ENCODE assay signal across 7 cellular contexts in genomic region chr4:119067670-119068360, GRCh38.
DNase-seq lines count a peak whose midpoint lies in the region; FAIRE-seq and TF ChIP-seq lines count a peak whose summit lies in the region.
"Not testable (repeated sequence)": the region's sequence is repeated elsewhere in the genome, so short reads cannot be mapped to it uniquely, and the experiment has no call there.

No MANE protein-coding gene starts in this region.

- H3K4me1 Mint-ChIP-seq in neural crest cell = not testable (repeated sequence)

- TF ChIP-seq CTCF in ascending aorta (IDR thresholded peaks at IDR 0.05); neural crest cell (conservative IDR thresholded peaks at IDR 0.05): not testable (repeated sequence)

- intact Hi-C loops in ascending aorta (cut with DNase I) = not testable (repeated sequence)

- peaks cover 15% of the 10 kb centered on the region for H3K36me3 Mint-ChIP-seq in neural crest cell (ENCODE audit: low read depth)

- not testable (repeated sequence) for FAIRE-seq in small intestine (lab: Jason Lieb, UNC)

- H3K9ac ChIP-seq in iPS-18a (ENCODE audit: low read length) = peak overlapping the region; percentile 18

- not testable (repeated sequence) for H3K36me3 ChIP-seq in H7 (replicated peaks; ENCODE audit: control insufficient read depth, insufficient read depth, low read length); ascending aorta; esophagus (ENCODE audit: control insufficient read depth in 2 of 2, insufficient read depth in 2 of 2, low read length in 1 of 2); iPS-18a (ENCODE audit: control insufficient read depth, low read depth, low read length); small intestine (ENCODE audit: control insufficient read depth in 2 of 2, insufficient read depth in 2 of 2, low read length in 2 of 2)

- not testable (repeated sequence) for H3K9me3 Mint-ChIP-seq in neural crest cell

- DNase-seq in H7; ascending aorta (ENCODE audit: low spot score in 2 of 2): not testable (repeated sequence)
- peak; percentile 6 for DNase-seq in NCI-H69 (lab: John Stamatoyannopoulos, UW)
- DNase-seq in neural crest cell (ENCODE audit: low read depth, low spot score) = peak; percentile 6
- DNase-seq in small intestine = peak; percentile 11

- H3K4me3 ChIP-seq in H7 (ENCODE audit: insufficient read depth, low read depth, low read length) (peak overlapping the region; percentile 42), esophagus (ENCODE audit: low read depth in 1 of 2, low read length in 2 of 2) (peak overlapping the region in 1 of 2 donors; percentile 26), iPS-18a (ENCODE audit: low read length) (peak overlapping the region; percentile 62)
- H3K4me3 ChIP-seq in ascending aorta; small intestine (ENCODE audit: low read depth in 1 of 2, low read length in 2 of 2): not testable (repeated sequence)

- H3K4me3 Mint-ChIP-seq in neural crest cell = peak overlapping the region; percentile 83

- H3K27me3 Mint-ChIP-seq in neural crest cell (ENCODE audit: low read depth) = not testable (repeated sequence)

- not testable (repeated sequence) for H3K9me3 ChIP-seq in ascending aorta; esophagus (ENCODE audit: control insufficient read depth in 2 of 2, insufficient read depth in 1 of 2, low read depth in 1 of 2, low read length in 1 of 2); iPS-18a (ENCODE audit: control insufficient read depth, low read depth, low read length); small intestine (ENCODE audit: control insufficient read depth, low read depth)

- H3K27ac Mint-ChIP-seq in neural crest cell (ENCODE audit: unreplicated experiment) = peak overlapping the region; percentile 75

- 64 to 67% methylated on average over 17 of the region's 17 CpGs for WGBS in esophagus, 2 donors
- WGBS in small intestine, 3 donors = 39 to 64% (median 62%) methylated on average over 16 to 17 of the region's 17 CpGs

- H3K27ac ChIP-seq in ascending aorta (peak overlapping the region; percentile 44 to 48), esophagus (ENCODE audit: low read depth in 2 of 2, low read length in 1 of 2) (peak overlapping the region; percentile 33 to 71)
- not testable (repeated sequence) for H3K27ac ChIP-seq in iPS-18a (ENCODE audit: low read length); small intestine (ENCODE audit: low read depth in 1 of 2, low read length in 1 of 2)

- not testable (repeated sequence) for H3K27me3 ChIP-seq in H7 (ENCODE audit: control insufficient read depth, insufficient read depth, low read length); ascending aorta; esophagus (ENCODE audit: control insufficient read depth in 1 of 2, insufficient read depth in 2 of 2, low read length in 2 of 2); iPS-18a (ENCODE audit: control insufficient read depth, insufficient read depth, low read length); small intestine (ENCODE audit: control insufficient read depth in 2 of 2, insufficient read depth in 2 of 2, low read length in 2 of 2)

- not testable (repeated sequence) for H3K4me1 ChIP-seq in ascending aorta; esophagus (ENCODE audit: control insufficient read depth in 2 of 2, insufficient read depth in 2 of 2, low read length in 1 of 2); small intestine (ENCODE audit: control insufficient read depth in 2 of 2, insufficient read depth in 1 of 2, low read depth in 1 of 2, low read length in 1 of 2)
- H3K4me1 ChIP-seq in iPS-18a (ENCODE audit: control insufficient read depth, low read depth, low read length) = peaks cover 11% of the 10 kb centered on the region
